17 cellular contexts compared by ENCODE assay signal in the genomic region with DNA sequence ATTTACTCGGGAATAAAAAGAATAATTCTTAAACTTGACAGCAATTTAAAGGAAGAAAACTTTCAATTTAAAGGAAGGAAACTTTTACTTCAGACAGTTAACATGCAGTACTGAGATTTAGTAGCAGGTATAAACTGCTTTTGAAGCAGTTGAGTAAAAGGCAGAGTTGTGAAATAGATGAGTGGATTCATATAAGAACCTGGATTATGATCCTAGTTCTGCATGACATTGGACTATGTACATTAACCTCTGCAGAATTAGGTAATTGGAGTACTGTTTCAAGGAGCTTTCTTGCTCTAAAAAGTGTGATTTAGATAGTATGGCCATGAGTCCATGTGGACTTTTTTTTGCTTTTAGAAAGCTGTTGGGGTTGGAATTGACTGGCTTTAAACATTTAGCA. TPM values are rescaled to one million over a fixed set of nuclear protein-coding genes. Genes with fewer than 3 reads are reported as not detected.
A peak's percentile ranks its signal among the peaks of the same experiment; 100 is the strongest.
DNase-seq lines count a peak whose midpoint lies in the region; ATAC-seq, FAIRE-seq and TF ChIP-seq lines count a peak whose summit lies in the region.
"Had no signal": no experiment of that assay in that cellular context is flagged by ENCODE, and none has a peak within 500 bp of the region (broad histone marks: within the 10 kb centered on the region; RNA-seq: fewer than 3 reads in every experiment).

No MANE protein-coding gene starts in this region.

- TF ChIP-seq CTCF in RWPE1 (conservative IDR thresholded peaks at IDR 0.05; ENCODE audit: low read depth): no peak
- TF ChIP-seq CTCF in esophagus muscularis mucosa (IDR thresholded peaks at IDR 0.05): no peak

- no peak for DNase-seq in activated T-cell treated with anti-CD3 and anti-CD28 coated beads, Interleukin-2, amount 50 U/mL, for 24 hours
- DNase-seq in activated T-cell treated with anti-CD3 and anti-CD28 coated beads, Interleukin-2, amount 50 U/mL, for 48 hours: no peak
- no peak for DNase-seq in RWPE1 (ENCODE audit: low spot score)
- DNase-seq in esophagus muscularis mucosa (ENCODE audit: extremely low spot score): no peak
- peak; percentile 40 for DNase-seq in small intestine
- no peak for DNase-seq in HEK293T (ENCODE audit: extremely low spot score)
- DNase-seq in NCI-H345 (lab: John Stamatoyannopoulos, UW): no peak
- DNase-seq: activated CD4-positive, alpha-beta T cell treated with anti-CD3 and anti-CD28 coated beads, Interleukin-2, amount 10 ng/mL, durations not matched to agents 24 days and 14 days; amygdala; foreskin keratinocyte; Karpas-422; NCI-H1105 treated with DMSO at 0.1 percent for 48 hours; NCI-H2171 had no signal

- CTCF ChIA-PET in RWPE1 (lab: Yijun Ruan, JAX) (interaction anchor here (0.6 kb wide), 2 partner anchors 86 to 1150 kb away, joined by 3 to 4 read pairs; no protein-coding TSS in a partner anchor), HEK293T (lab: Yijun Ruan, JAX) (no interaction called here)

- ATAC-seq in HG02610 (IDR thresholded peaks at IDR 0.05; ENCODE audit: unreplicated experiment): no peak
- ATAC-seq: foreskin keratinocyte had no signal

- no peaks in the 10 kb centered on the region for H3K9me3 Mint-ChIP-seq in activated T-cell treated with anti-CD3 and anti-CD28 coated beads, Interleukin-2, amount 50 U/mL, for 24 hours
- H3K9me3 Mint-ChIP-seq: activated CD4-positive, alpha-beta T cell treated with anti-CD3 and anti-CD28 coated beads, Interleukin-2, amount 10 ng/mL, durations not matched to agents 24 days and 14 days; endodermal cell had no signal

- H3K4me3 Mint-ChIP-seq in activated T-cell treated with anti-CD3 and anti-CD28 coated beads, Interleukin-2, amount 50 U/mL, for 24 hours: no peak overlapping the region
- H3K4me3 Mint-ChIP-seq: activated CD4-positive, alpha-beta T cell treated with anti-CD3 and anti-CD28 coated beads, Interleukin-2, amount 10 ng/mL, durations not matched to agents 24 days and 14 days; CD14-positive monocyte; endodermal cell had no signal

- no peaks in the 10 kb centered on the region for H3K27me3 Mint-ChIP-seq in activated T-cell treated with anti-CD3 and anti-CD28 coated beads, Interleukin-2, amount 50 U/mL, for 24 hours
- H3K27me3 Mint-ChIP-seq: activated CD4-positive, alpha-beta T cell treated with anti-CD3 and anti-CD28 coated beads, Interleukin-2, amount 10 ng/mL, durations not matched to agents 24 days and 14 days had no signal

- no peak for TF ChIP-seq POLR2A in esophagus muscularis mucosa (IDR thresholded peaks at IDR 0.05; ENCODE audit: low read depth)

- H3K36me3 Mint-ChIP-seq in activated T-cell treated with anti-CD3 and anti-CD28 coated beads, Interleukin-2, amount 50 U/mL, for 24 hours (ENCODE audit: low read depth): peaks cover 82% of the 10 kb centered on the region

- intact Hi-C loops in esophagus muscularis mucosa (cut with DNase I): no loop called here

- H3K27me3 ChIP-seq in esophagus muscularis mucosa: no peaks in the 10 kb centered on the region
- no peaks in the 10 kb centered on the region for H3K27me3 ChIP-seq in small intestine (ENCODE audit: control insufficient read depth in 2 of 2, insufficient read depth in 2 of 2, low read length in 2 of 2)
- H3K27me3 ChIP-seq: foreskin keratinocyte had no signal

- H3K27ac ChIP-seq in RWPE1 (peak overlapping the region; percentile 81; the same call in 1 of the 2 replicates), esophagus muscularis mucosa (replicated peaks in 1 of 4) (peak overlapping the region; percentile 5 to 55 (median 30)), small intestine (ENCODE audit: low read depth in 1 of 2, low read length in 1 of 2) (no peak overlapping the region)
- H3K27ac ChIP-seq: foreskin keratinocyte had no signal

- H3K4me1 ChIP-seq in esophagus muscularis mucosa (peaks cover 54 to 83% (median 67%) of the 10 kb centered on the region in 4 donors), small intestine (ENCODE audit: control insufficient read depth in 2 of 2, insufficient read depth in 1 of 2, low read depth in 1 of 2, low read length in 1 of 2) (peaks cover 0 to 5% of the 10 kb centered on the region in 2 donors)

- no peak for TF ChIP-seq EP300 in esophagus muscularis mucosa (IDR thresholded peaks at IDR 0.05)

- H3K9me3 ChIP-seq in esophagus muscularis mucosa (no peaks in the 10 kb centered on the region), small intestine (ENCODE audit: control insufficient read depth, low read depth) (no peaks in the 10 kb centered on the region)

- H3K27ac Mint-ChIP-seq in activated T-cell treated with anti-CD3 and anti-CD28 coated beads, Interleukin-2, amount 50 U/mL, for 24 hours: peak overlapping the region; percentile 44
- H3K27ac Mint-ChIP-seq: activated CD4-positive, alpha-beta T cell treated with anti-CD3 and anti-CD28 coated beads, Interleukin-2, amount 10 ng/mL, durations not matched to agents 24 days and 14 days; endodermal cell had no signal

- FAIRE-seq in small intestine (lab: Jason Lieb, UNC): no peak
- FAIRE-seq: RCC 7860 had no signal

- H3K4me3 ChIP-seq in esophagus muscularis mucosa: no peak overlapping the region
- no peak overlapping the region for H3K4me3 ChIP-seq in small intestine (ENCODE audit: low read depth in 1 of 2, low read length in 2 of 2)

- POLR2A ChIA-PET in RWPE1 (lab: Yijun Ruan, JAX; ENCODE audit: low non-redundant PET): no interaction called here
- POLR2A ChIA-PET in HEK293T (lab: Yijun Ruan, JAX): no interaction called here

- 29% methylated on average over 1 of the region's 1 CpG for WGBS in esophagus muscularis mucosa
- 33 to 47% (median 43%) methylated on average over 1 of the region's 1 CpG for WGBS in small intestine, 3 donors

- peaks cover 0 to 42% (median 15%) of the 10 kb centered on the region in 4 donors for H3K36me3 ChIP-seq in esophagus muscularis mucosa
- H3K36me3 ChIP-seq in small intestine (ENCODE audit: control insufficient read depth in 2 of 2, insufficient read depth in 2 of 2, low read length in 2 of 2): peaks cover 0 to 5% of the 10 kb centered on the region in 2 donors

- H3K4me1 Mint-ChIP-seq in activated T-cell treated with anti-CD3 and anti-CD28 coated beads, Interleukin-2, amount 50 U/mL, for 24 hours (ENCODE audit: low read depth): peaks cover 76% of the 10 kb centered on the region
- H3K4me1 Mint-ChIP-seq: endodermal cell had no signal

TF ChIP-seq in HEK293T, 16 proteins besides CTCF, POLR2A, EP300 and RAD21:
- TF ChIP-seq FOXK2 (IDR thresholded peaks at IDR 0.05) (no peak), SUZ12 (IDR thresholded peaks at IDR 0.05) (no peak), NFRKB (IDR thresholded peaks at IDR 0.05) (no peak), FOXM1 (IDR thresholded peaks at IDR 0.05; ENCODE audit: borderline replicate concordance) (no peak), FOXA1 (IDR thresholded peaks at IDR 0.05) (no peak), BHLHE40 (IDR thresholded peaks at IDR 0.05; ENCODE audit: borderline replicate concordance) (no peak), TARDBP (IDR thresholded peaks at IDR 0.05) (no peak), ARNT (IDR thresholded peaks at IDR 0.05) (no peak), ELF4 (IDR thresholded peaks at IDR 0.05) (no peak), CTBP1 (IDR thresholded peaks at IDR 0.05; ENCODE audit: borderline replicate concordance) (no peak), L3MBTL2 (conservative IDR thresholded peaks at IDR 0.05) (no peak), ZNF384 (IDR thresholded peaks at IDR 0.05) (no peak), LEF1 (IDR thresholded peaks at IDR 0.05; ENCODE audit: borderline replicate concordance) (no peak), HDGF (IDR thresholded peaks at IDR 0.05; ENCODE audit: borderline replicate concordance) (no peak), SP1 (IDR thresholded peaks at IDR 0.05) (no peak)
- TF ChIP-seq, protein P1, sequence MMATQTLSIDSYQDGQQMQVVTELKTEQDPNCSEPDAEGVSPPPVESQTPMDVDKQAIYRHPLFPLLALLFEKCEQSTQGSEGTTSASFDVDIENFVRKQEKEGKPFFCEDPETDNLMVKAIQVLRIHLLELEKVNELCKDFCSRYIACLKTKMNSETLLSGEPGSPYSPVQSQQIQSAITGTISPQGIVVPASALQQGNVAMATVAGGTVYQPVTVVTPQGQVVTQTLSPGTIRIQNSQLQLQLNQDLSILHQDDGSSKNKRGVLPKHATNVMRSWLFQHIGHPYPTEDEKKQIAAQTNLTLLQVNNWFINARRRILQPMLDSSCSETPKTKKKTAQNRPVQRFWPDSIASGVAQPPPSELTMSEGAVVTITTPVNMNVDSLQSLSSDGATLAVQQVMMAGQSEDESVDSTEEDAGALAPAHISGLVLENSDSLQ (IDR thresholded peaks at IDR 0.05): no peak

RNA-seq across cellular contexts. Expression of a gene that starts 29.7 kb away (rescaled TPM):
- total RNA-seq in esophagus muscularis mucosa: 100 to 1,000 TPM; 170 to 231 (median 177) TPM
- 100 to 1,000 TPM in 1 of 3 donors, 10 to 100 TPM in 2; 14.8 to 100 (median 21.9) TPM for polyA plus RNA-seq in small intestine

Comparison
In these comparisons a context has a peak if more than half of its experiments do, and no peak if none do; other contexts are left out.
1. H3K27ac ChIP-seq: peak in RWPE1 (single experiment) and esophagus muscularis mucosa (4 of 4); none in small intestine (0 of 2).